Comparison of ENCODE assay signal across 19 cellular contexts in genomic region chr2:65298089-65298488, GRCh38.
DNase-seq lines count a peak whose midpoint lies in the region; ATAC-seq, FAIRE-seq and TF ChIP-seq lines count a peak whose summit lies in the region.
"Had no signal": no experiment of that assay in that cellular context is flagged by ENCODE, and none has a peak within 500 bp of the region (broad histone marks: within the 10 kb centered on the region; RNA-seq: fewer than 3 reads in every experiment).

No MANE protein-coding gene starts in this region.

- H2AFZ ChIP-seq in IMR-90 (replicated peaks; ENCODE audit: low read length, poor library complexity) (no peak overlapping the region), K562 (ENCODE audit: low read depth, low read length) (peak overlapping the region; percentile 48; the same call in 1 of the 2 replicates), H9 (ENCODE audit: low read length) (no peak overlapping the region)
- H2AFZ ChIP-seq: GM23248 had no signal

- H2BK5ac ChIP-seq in IMR-90 (ENCODE audit: low read depth, low read length, poor library complexity, severe bottlenecking) (no peak overlapping the region), H9 (ENCODE audit: insufficient read length, low read length) (no peak overlapping the region)

- H4K20me1 ChIP-seq in IMR-90 (ENCODE audit: insufficient read depth, low read length) (peaks cover 18% of the 10 kb centered on the region), K562 (replicated peaks; ENCODE audit: control insufficient read depth, insufficient read depth, low read length) (no peaks in the 10 kb centered on the region), H9 (ENCODE audit: control insufficient read depth, insufficient read depth, insufficient read length) (no peaks in the 10 kb centered on the region)

- CTCF ChIA-PET in IMR-90 (lab: Yijun Ruan, JAX) (no interaction called here), K562 (lab: Yijun Ruan, JAX; ENCODE audit: low intra/inter-chr PET ratio) (no interaction called here)
- CTCF ChIA-PET in activated CD8-positive, alpha-beta memory T cell treated with anti-CD3 and anti-CD28 coated beads, Interleukin-2, amount 10 ng/mL, durations not matched to agents 7 days and 5 days (lab: Charles Lee): no interaction called here

- no peak overlapping the region for H3K4me3 Mint-ChIP-seq in osteocyte (ENCODE audit: unreplicated experiment)
- no peak overlapping the region for H3K4me3 Mint-ChIP-seq in H9
- no peak overlapping the region for H3K4me3 Mint-ChIP-seq in activated CD8-positive, alpha-beta memory T cell treated with anti-CD3 and anti-CD28 coated beads, Interleukin-2, amount 10 ng/mL, durations not matched to agents 7 days and 5 days
- H3K4me3 Mint-ChIP-seq: CD4-positive, CD25-positive, alpha-beta regulatory T cell had no signal

- H3K14ac ChIP-seq in IMR-90 (replicated peaks; ENCODE audit: low read depth, low read length) (peak overlapping the region; percentile 85), H9 (ENCODE audit: insufficient read depth, low read length) (no peak overlapping the region)

- H4K91ac ChIP-seq in IMR-90 (ENCODE audit: insufficient read depth, low read depth, low read length): no peak overlapping the region
- no peak overlapping the region for H4K91ac ChIP-seq in H9 (ENCODE audit: insufficient read length, low read depth, low read length)

- H3K18ac ChIP-seq in IMR-90 (ENCODE audit: low read depth, low read length) (no peak overlapping the region), H9 (ENCODE audit: insufficient read length, low read depth, low read length) (no peak overlapping the region)

- no peak overlapping the region for H2AK9ac ChIP-seq in IMR-90 (replicated peaks; ENCODE audit: low read depth, low read length, poor library complexity)

- BruUV-seq in IMR-90 (replicated peaks; lab: Mats Ljungman, UMichigan): no TSS peak
- no TSS peak for BruUV-seq in K562 (replicated peaks; lab: Mats Ljungman, UMichigan)

- H3K27ac ChIP-seq in IMR-90 (ENCODE audit: insufficient read depth, low read length): no peak overlapping the region
- no peak overlapping the region; the same call in 2 of the 3 replicates for H3K27ac ChIP-seq in K562 (ENCODE audit: extremely low read depth, low read depth, low read length)
- no peak overlapping the region for H3K27ac ChIP-seq in H9 (ENCODE audit: insufficient read length, low read depth, low read length)
- H3K27ac ChIP-seq: BLaER1 treated with 17β-estradiol and CSF1 and Interleukin-3, amounts not matched to agents 10 nM and 100 nM; GM23248 had no signal

- H3K9ac ChIP-seq in IMR-90 (ENCODE audit: low read depth, low read length) (no peak overlapping the region), K562 (ENCODE audit: insufficient read depth in 1 of 2, low read depth in 2 of 2, low read length in 2 of 2) (no peak overlapping the region), H9 (ENCODE audit: extremely low read depth, insufficient read length, low read length) (no peak overlapping the region)
- H3K9ac ChIP-seq: BLaER1 treated with 17β-estradiol and CSF1 and Interleukin-3, amounts not matched to agents 10 nM and 100 nM; GM23248 had no signal

- H3K4me1 ChIP-seq in IMR-90 (ENCODE audit: control insufficient read depth, insufficient read depth, low read length) (peaks cover 23% of the 10 kb centered on the region), K562 (replicated peaks in 1 of 2; ENCODE audit: control insufficient read depth in 2 of 2, insufficient read depth in 2 of 2, low read length in 2 of 2) (peaks cover 33 to 34% of the 10 kb centered on the region in 2 experiments), H9 (ENCODE audit: insufficient read depth, low read length) (peaks cover 3% of the 10 kb centered on the region; the same call in 1 of the 2 replicates)

- intact Hi-C loops in IMR-90 (cut with micrococcal nuclease) (no loop called here), K562 (cut with micrococcal nuclease) (no loop called here)

- no peak for TF ChIP-seq RAD21 in IMR-90 (IDR thresholded peaks at IDR 0.05; ENCODE audit: low read length)
- no peak for TF ChIP-seq RAD21 in K562 (CRISPR knock-in tag; conservative IDR thresholded peaks at IDR 0.05 in 1 of 2, IDR thresholded peaks at IDR 0.05 in 1 of 2)

- no peak overlapping the region for H3K56ac ChIP-seq in IMR-90 (ENCODE audit: extremely low read depth, insufficient read depth, low read length)
- no peak overlapping the region for H3K56ac ChIP-seq in H9 (ENCODE audit: insufficient read length, low read depth, low read length)

- H4K5ac ChIP-seq in IMR-90 (ENCODE audit: low read depth, low read length): no peak overlapping the region
- no peak overlapping the region for H4K5ac ChIP-seq in H9 (ENCODE audit: insufficient read length, low read depth, low read length)

- H2BK120ac ChIP-seq in IMR-90 (ENCODE audit: low read depth, low read length) (no peak overlapping the region), H9 (ENCODE audit: low read depth, low read length, poor library complexity, severe bottlenecking) (no peak overlapping the region)

- no peak for FAIRE-seq in K562 (lab: Jason Lieb, UNC)
- FAIRE-seq: G401.6, GM12891, H54 had no signal

- H3K79me2 ChIP-seq in K562 (ENCODE audit: control insufficient read depth, insufficient read depth, low read length): no peaks in the 10 kb centered on the region
- H3K79me2 ChIP-seq in H9 (ENCODE audit: insufficient read depth, low read length): no peaks in the 10 kb centered on the region

- H3K36me3 ChIP-seq in IMR-90 (ENCODE audit: control insufficient read depth, insufficient read depth, low read length): no peaks in the 10 kb centered on the region
- H3K36me3 ChIP-seq in K562 (ENCODE audit: control insufficient read depth, insufficient read depth, low read length): no peaks in the 10 kb centered on the region
- H3K36me3 ChIP-seq: BLaER1 treated with 17β-estradiol and CSF1 and Interleukin-3, amounts not matched to agents 10 nM and 100 nM had no signal

- peak overlapping the region in 1 of 2 experiments; percentile 9; a peak in 1 of 4 replicates for H4K8ac ChIP-seq in IMR-90 (ENCODE audit: low read depth in 2 of 2, low read length in 2 of 2)
- no peak overlapping the region for H4K8ac ChIP-seq in H9 (replicated peaks; ENCODE audit: insufficient read length, low read depth, low read length)

- no peak overlapping the region for H3K4me2 ChIP-seq in IMR-90 (ENCODE audit: low read depth, low read length)
- no peak overlapping the region for H3K4me2 ChIP-seq in K562 (ENCODE audit: insufficient read depth, low read length)
- no peak overlapping the region for H3K4me2 ChIP-seq in H9 (ENCODE audit: insufficient read depth, insufficient read length, low read length)

- H3K9me1 ChIP-seq in IMR-90 (ENCODE audit: insufficient read depth, low read length) (peaks cover 27% of the 10 kb centered on the region), K562 (ENCODE audit: control insufficient read depth, insufficient read depth, low read length) (no peaks in the 10 kb centered on the region)

- H3K27me3 Mint-ChIP-seq in osteocyte (ENCODE audit: unreplicated experiment): no peaks in the 10 kb centered on the region
- peaks cover 66% of the 10 kb centered on the region for H3K27me3 Mint-ChIP-seq in H9 (ENCODE audit: low read depth)
- H3K27me3 Mint-ChIP-seq in activated CD8-positive, alpha-beta memory T cell treated with anti-CD3 and anti-CD28 coated beads, Interleukin-2, amount 10 ng/mL, durations not matched to agents 7 days and 5 days: peaks cover 71% of the 10 kb centered on the region

- H3K27me3 ChIP-seq in IMR-90 (ENCODE audit: control insufficient read depth, insufficient read depth, low read length) (peaks cover 3% of the 10 kb centered on the region; the same call in 1 of the 2 replicates), K562 (ENCODE audit: control insufficient read depth in 2 of 2, insufficient read depth in 2 of 2, low read length in 2 of 2) (no peaks in the 10 kb centered on the region), H9 (ENCODE audit: insufficient read depth, low read length) (no peaks in the 10 kb centered on the region)

- H3K4me1 Mint-ChIP-seq in osteocyte (ENCODE audit: unreplicated experiment): peaks cover 56% of the 10 kb centered on the region
- peaks cover 23 to 28% of the 10 kb centered on the region in 2 experiments for H3K4me1 Mint-ChIP-seq in H9
- H3K4me1 Mint-ChIP-seq in activated CD8-positive, alpha-beta memory T cell treated with anti-CD3 and anti-CD28 coated beads, Interleukin-2, amount 10 ng/mL, durations not matched to agents 7 days and 5 days: peaks cover 41% of the 10 kb centered on the region

- no peak overlapping the region for H3T11ph ChIP-seq in H9 (ENCODE audit: low read length)

- DNase-seq in SKM-1 treated with dmso at 0.1 percent for 144 hours (lab: John Stamatoyannopoulos, UW; ENCODE audit: unreplicated experiment) (peak; percentile 23), SKM-1 (lab: John Stamatoyannopoulos, UW; ENCODE audit: unreplicated experiment) (no peak), IMR-90 (no peak), K562 (ENCODE audit: extremely low read depth in 1 of 4, low spot score in 3 of 4) (no peak), osteocyte (ENCODE audit: extremely low spot score, unreplicated experiment) (no peak), H9 (no peak)
- no peak for DNase-seq in stimulated activated CD4-positive, alpha-beta T cell treated with anti-CD3 and anti-CD28 coated beads, Interleukin-2, amount 100 ng/mL, for 48 hours
- no peak for DNase-seq in activated CD8-positive, alpha-beta memory T cell treated with anti-CD3 and anti-CD28 coated beads, Interleukin-2, amount 10 ng/mL, durations not matched to agents 7 days and 5 days
- DNase-seq: ACHN; Calu3; CD4-positive, CD25-positive, alpha-beta regulatory T cell; DMS153; DMS79 treated with DMSO at 0.1 percent for 48 hours; EL; GM23248 had no signal

- TF ChIP-seq CTCF in IMR-90 (conservative IDR thresholded peaks at IDR 0.05; ENCODE audit: low read depth, low read length) (no peak), K562 (IDR thresholded peaks at IDR 0.05 in 2 of 3, conservative IDR thresholded peaks at IDR 0.05 in 1 of 3; ENCODE audit: insufficient read depth in 2 of 3, low read depth in 1 of 3, low read length in 3 of 3) (no peak), osteocyte (IDR thresholded peaks at IDR 0.05) (no peak), H9 (conservative IDR thresholded peaks at IDR 0.05) (no peak)

- peak overlapping the region; percentile 88 for H3K23ac ChIP-seq in IMR-90 (ENCODE audit: low read depth, low read length)
- H3K23ac ChIP-seq in H9 (ENCODE audit: insufficient read length, low read depth, low read length): no peak overlapping the region

- H3K79me1 ChIP-seq in IMR-90 (ENCODE audit: low read depth in 1 of 2, low read length in 2 of 2): peaks cover 0 to 9% of the 10 kb centered on the region in 2 experiments; a peak in 1 of 4 replicates
- no peaks in the 10 kb centered on the region for H3K79me1 ChIP-seq in H9 (ENCODE audit: insufficient read depth, low read depth, low read length, poor library complexity, severe bottlenecking)

- H3K4ac ChIP-seq in IMR-90 (ENCODE audit: low read depth, low read length) (peak overlapping the region; percentile 27; the same call in 1 of the 2 replicates), H9 (ENCODE audit: low read depth, low read length) (no peak overlapping the region)

- no peak overlapping the region for H2BK12ac ChIP-seq in H9 (ENCODE audit: insufficient read length, low read depth, low read length)

- H2BK15ac ChIP-seq in IMR-90 (ENCODE audit: low read depth, low read length): no peak overlapping the region
- H2BK15ac ChIP-seq in H9 (ENCODE audit: low read depth, low read length): no peak overlapping the region

- no peak for TF ChIP-seq POLR2A in IMR-90 (IDR thresholded peaks at IDR 0.05; ENCODE audit: low read depth, low read length)
- TF ChIP-seq POLR2A in K562 (conservative IDR thresholded peaks at IDR 0.05): no peak

- H3K23me2 ChIP-seq in H9 (ENCODE audit: insufficient read length, low read depth, low read length, poor library complexity, severe bottlenecking): no peaks in the 10 kb centered on the region

- in situ Hi-C loops in IMR-90 (cut with MboI; ENCODE audit: low sequenced_read_pairs) (no loop called here), K562 (cut with MboI) (no loop called here)

- no peak for ATAC-seq in IMR-90 (ENCODE audit: low read depth)
- ATAC-seq in K562: no peak
- ATAC-seq in activated CD8-positive, alpha-beta memory T cell treated with anti-CD3 and anti-CD28 coated beads, Interleukin-2, amount 10 ng/mL, durations not matched to agents 7 days and 5 days: no peak

- dilution Hi-C loops in IMR-90 (cut with HindIII; ENCODE audit: low sequenced_read_pairs, unreplicated experiment): no loop called here

- H2AK5ac ChIP-seq in IMR-90 (ENCODE audit: low read depth, low read length) (peak overlapping the region; percentile 57; the same call in 1 of the 2 replicates), H9 (ENCODE audit: insufficient read length, low read length) (no peak overlapping the region)

- H3K4me3 ChIP-seq in IMR-90 (ENCODE audit: insufficient read depth, low read depth, low read length): no peak overlapping the region
- no peak overlapping the region for H3K4me3 ChIP-seq in K562
- H3K4me3 ChIP-seq: BLaER1 treated with 17β-estradiol and CSF1 and Interleukin-3, amounts not matched to agents 10 nM and 100 nM; GM23248 had no signal

- H2BK20ac ChIP-seq in IMR-90 (ENCODE audit: low read depth, low read length): no peak overlapping the region; the same call in 1 of the 2 replicates
- no peak overlapping the region for H2BK20ac ChIP-seq in H9 (ENCODE audit: low read depth, low read length, poor library complexity, severe bottlenecking)

- peak overlapping the region; percentile 14 for H3K27ac Mint-ChIP-seq in osteocyte (ENCODE audit: unreplicated experiment)
- no peak overlapping the region for H3K27ac Mint-ChIP-seq in H9
- no peak overlapping the region for H3K27ac Mint-ChIP-seq in activated CD8-positive, alpha-beta memory T cell treated with anti-CD3 and anti-CD28 coated beads, Interleukin-2, amount 10 ng/mL, durations not matched to agents 7 days and 5 days

- 100% methylated on average over 1 of the region's 5 CpGs; no CpG with 5 or more reads in 1 of the 2 experiments for WGBS in IMR-90 (ENCODE audit: extremely low coverage in 2 of 2, insufficient read length in 1 of 2), 2 experiments
- 34% methylated on average over 5 of the region's 5 CpGs for WGBS in K562 (ENCODE audit: insufficient coverage, low coverage, missing lambda C conversion rate)
- no CpG with 5 or more reads among the region's 5 CpGs for WGBS in H9 (ENCODE audit: extremely low coverage, insufficient read length, low lambda C conversion rate)

- H3K9me3 Mint-ChIP-seq in osteocyte (ENCODE audit: unreplicated experiment) (no peaks in the 10 kb centered on the region), H9 (no peaks in the 10 kb centered on the region)
- no peaks in the 10 kb centered on the region for H3K9me3 Mint-ChIP-seq in activated CD8-positive, alpha-beta memory T cell treated with anti-CD3 and anti-CD28 coated beads, Interleukin-2, amount 10 ng/mL, durations not matched to agents 7 days and 5 days (ENCODE audit: low read depth)
- H3K9me3 Mint-ChIP-seq: CD4-positive, CD25-positive, alpha-beta regulatory T cell had no signal

- peaks cover under 1% of the 10 kb centered on the region for H3K36me3 Mint-ChIP-seq in osteocyte (ENCODE audit: unreplicated experiment)
- H3K36me3 Mint-ChIP-seq in H9 (ENCODE audit: insufficient read depth in 1 of 3, low read depth in 3 of 3): no peaks in the 10 kb centered on the region
- H3K36me3 Mint-ChIP-seq in activated CD8-positive, alpha-beta memory T cell treated with anti-CD3 and anti-CD28 coated beads, Interleukin-2, amount 10 ng/mL, durations not matched to agents 7 days and 5 days: peaks cover 1% of the 10 kb centered on the region
- H3K36me3 Mint-ChIP-seq: CD4-positive, CD25-positive, alpha-beta regulatory T cell had no signal

- TF ChIP-seq EP300 in K562 (IDR thresholded peaks at IDR 0.05; ENCODE audit: low read length): no peak

- POLR2A ChIA-PET in IMR-90 (lab: Charles Lee; ENCODE audit: unreplicated experiment): interaction anchor here (0.6 kb wide), 1 partner anchor 156 kb away, joined by 3 read pairs; no protein-coding TSS in a partner anchor
- POLR2A ChIA-PET in K562 (lab: Yijun Ruan, JAX): interaction anchor here (0.6 to 1.3 kb wide), 4 partner anchors 10 to 599 kb away, joined by 3 to 4 read pairs (median 3); no protein-coding TSS in a partner anchor

- no peaks in the 10 kb centered on the region for H3K9me3 ChIP-seq in IMR-90 (ENCODE audit: control insufficient read depth, insufficient read depth, low read length)
- no peaks in the 10 kb centered on the region for H3K9me3 ChIP-seq in K562 (replicated peaks; ENCODE audit: control insufficient read depth, insufficient read depth, low read depth, low read length)
- no peaks in the 10 kb centered on the region for H3K9me3 ChIP-seq in H9 (ENCODE audit: control insufficient read depth, low read depth, low read length)
- H3K9me3 ChIP-seq: BLaER1 treated with 17β-estradiol and CSF1 and Interleukin-3, amounts not matched to agents 10 nM and 100 nM had no signal
